In genomic region chr6:42618686-42619085, GRCh38 we compare ENCODE assay signal across 13 cellular contexts. TPM values are rescaled to one million over a fixed set of nuclear protein-coding genes. Genes with fewer than 3 reads are reported as not detected.
DNase-seq lines count a peak whose midpoint lies in the region; ATAC-seq and TF ChIP-seq lines count a peak whose summit lies in the region.
"Had no signal": no experiment of that assay in that cellular context is flagged by ENCODE, and none has a peak within 500 bp of the region (broad histone marks: within the 10 kb centered on the region; RNA-seq: fewer than 3 reads in every experiment).

No MANE protein-coding gene starts in this region.

- H3K4me3 Mint-ChIP-seq in activated CD4-positive, alpha-beta memory T cell treated with anti-CD3 and anti-CD28 coated beads for 36 hours = no peak overlapping the region
- H3K4me3 Mint-ChIP-seq in activated CD4-positive, alpha-beta memory T cell treated with anti-CD3 and anti-CD28 coated beads, Interleukin-2, amount 10 ng/mL, durations not matched to agents 7 days and 5 days = no peak overlapping the region
- H3K4me3 Mint-ChIP-seq in progenitor cell of endocrine pancreas (ENCODE audit: low read depth) = no peak overlapping the region

- no peaks in the 10 kb centered on the region for H3K9me3 ChIP-seq in PC-3 (ENCODE audit: low read length)
- H3K9me3 ChIP-seq in gastrocnemius medialis = no peaks in the 10 kb centered on the region
- H3K9me3 ChIP-seq: HAP-1 had no signal

- peaks cover 14% of the 10 kb centered on the region for H3K36me3 ChIP-seq in PC-3 (ENCODE audit: low read depth, low read length)
- H3K36me3 ChIP-seq in gastrocnemius medialis = peaks cover 0 to 33% of the 10 kb centered on the region in 2 donors
- H3K36me3 ChIP-seq in brain microvascular endothelial cell (replicated peaks) = peaks cover 27% of the 10 kb centered on the region

- H3K9me3 Mint-ChIP-seq in activated CD4-positive, alpha-beta memory T cell treated with anti-CD3 and anti-CD28 coated beads for 36 hours = no peaks in the 10 kb centered on the region
- no peaks in the 10 kb centered on the region for H3K9me3 Mint-ChIP-seq in activated CD4-positive, alpha-beta memory T cell treated with anti-CD3 and anti-CD28 coated beads, Interleukin-2, amount 10 ng/mL, durations not matched to agents 7 days and 5 days
- H3K9me3 Mint-ChIP-seq in progenitor cell of endocrine pancreas (ENCODE audit: low read depth) = no peaks in the 10 kb centered on the region

- H3K27ac Mint-ChIP-seq in activated CD4-positive, alpha-beta memory T cell treated with anti-CD3 and anti-CD28 coated beads for 36 hours = no peak overlapping the region
- no peak overlapping the region for H3K27ac Mint-ChIP-seq in activated CD4-positive, alpha-beta memory T cell treated with anti-CD3 and anti-CD28 coated beads, Interleukin-2, amount 10 ng/mL, durations not matched to agents 7 days and 5 days
- no peak overlapping the region for H3K27ac Mint-ChIP-seq in progenitor cell of endocrine pancreas

- no peak overlapping the region for H3K27ac ChIP-seq in PC-3 (ENCODE audit: low read length)
- peak overlapping the region; percentile 74 to 79 (median 78) for H3K27ac ChIP-seq in gastrocnemius medialis
- no peak overlapping the region for H3K27ac ChIP-seq in brain microvascular endothelial cell

- no peak overlapping the region for H3K4me2 ChIP-seq in PC-3 (ENCODE audit: low read length)

- ATAC-seq in PC-3 = no peak
- peak; percentile 93 to 98 for ATAC-seq in gastrocnemius medialis
- ATAC-seq in HG03196 (IDR thresholded peaks at IDR 0.05; ENCODE audit: unreplicated experiment) = no peak

- DNase-seq in activated CD4-positive, alpha-beta memory T cell treated with anti-CD3 and anti-CD28 coated beads for 36 hours = peak; percentile 19
- DNase-seq in activated CD4-positive, alpha-beta memory T cell treated with anti-CD3 and anti-CD28 coated beads, Interleukin-2, amount 10 ng/mL, durations not matched to agents 7 days and 5 days = no peak
- DNase-seq in PC-3 = peak; percentile 16
- DNase-seq in fibroblast of the aortic adventitia (ENCODE audit: low read depth) = peak; percentile 74
- peak; percentile 49 to 59 for DNase-seq in gastrocnemius medialis
- DNase-seq in brain microvascular endothelial cell = no peak
- DNase-seq in progenitor cell of endocrine pancreas (ENCODE audit: low spot score, unreplicated experiment) = no peak
- DNase-seq: activated effector memory CD4-positive, alpha-beta T cell treated with anti-CD3 and anti-CD28 coated beads, Interleukin-2, amount 50 U/mL, for 16 hours; midbrain; NCI-H2171 treated with DMSO at 0.1 percent for 48 hours; stimulated activated CD8-positive, alpha-beta memory T cell treated with anti-CD3 and anti-CD28 coated beads, Interleukin-4, amount 100 ng/mL, for 48 hours had no signal

- no peak overlapping the region for H3K9ac ChIP-seq in PC-3 (ENCODE audit: low read length)

- POLR2A ChIA-PET in activated CD4-positive, alpha-beta memory T cell treated with anti-CD3 and anti-CD28 coated beads for 36 hours (lab: Charles Lee) = no interaction called here
- POLR2A ChIA-PET in activated CD4-positive, alpha-beta memory T cell treated with anti-CD3 and anti-CD28 coated beads, Interleukin-2, amount 10 ng/mL, durations not matched to agents 7 days and 5 days (lab: Charles Lee) = no interaction called here
- POLR2A ChIA-PET in PC-3 (lab: Charles Lee; ENCODE audit: unreplicated experiment) = no interaction called here

- H3K4me3 ChIP-seq in PC-3 (ENCODE audit: low read length) (no peak overlapping the region), fibroblast of the aortic adventitia (ENCODE audit: low read depth, low read length) (no peak overlapping the region), gastrocnemius medialis (no peak overlapping the region), brain microvascular endothelial cell (ENCODE audit: low read depth, low read length) (no peak overlapping the region)
- H3K4me3 ChIP-seq: HAP-1 had no signal

- BruUV-seq in PC-3 (replicated peaks; lab: Mats Ljungman, UMichigan) = no TSS peak

- in situ Hi-C loops in gastrocnemius medialis (cut with MboI; ENCODE audit: low sequenced_read_pairs in 4 of 4) (no loop called here), brain microvascular endothelial cell (cut with HindIII; ENCODE audit: low pct_ligation_motif_present, low sequenced_read_pairs) (no loop called here)

- no peaks in the 10 kb centered on the region for H3K79me2 ChIP-seq in PC-3 (ENCODE audit: low read length)

- peaks cover 26% of the 10 kb centered on the region for H3K36me3 Mint-ChIP-seq in activated CD4-positive, alpha-beta memory T cell treated with anti-CD3 and anti-CD28 coated beads for 36 hours
- peaks cover 49% of the 10 kb centered on the region for H3K36me3 Mint-ChIP-seq in activated CD4-positive, alpha-beta memory T cell treated with anti-CD3 and anti-CD28 coated beads, Interleukin-2, amount 10 ng/mL, durations not matched to agents 7 days and 5 days (ENCODE audit: low read depth)
- peaks cover 24% of the 10 kb centered on the region for H3K36me3 Mint-ChIP-seq in progenitor cell of endocrine pancreas (ENCODE audit: insufficient read depth)

- H3K9me2 ChIP-seq in PC-3 (replicated peaks; ENCODE audit: low read length) = no peaks in the 10 kb centered on the region

- no peaks in the 10 kb centered on the region for H3K27me3 Mint-ChIP-seq in activated CD4-positive, alpha-beta memory T cell treated with anti-CD3 and anti-CD28 coated beads for 36 hours
- no peaks in the 10 kb centered on the region for H3K27me3 Mint-ChIP-seq in activated CD4-positive, alpha-beta memory T cell treated with anti-CD3 and anti-CD28 coated beads, Interleukin-2, amount 10 ng/mL, durations not matched to agents 7 days and 5 days
- no peaks in the 10 kb centered on the region for H3K27me3 Mint-ChIP-seq in progenitor cell of endocrine pancreas

- H4K20me1 ChIP-seq in PC-3 (ENCODE audit: low read length) = no peaks in the 10 kb centered on the region

- CTCF ChIA-PET in activated CD4-positive, alpha-beta memory T cell treated with anti-CD3 and anti-CD28 coated beads for 36 hours (lab: Charles Lee) = interaction anchor here (0.7 to 1.1 kb wide), 2 partner anchors 18 to 54 kb away, joined by 3 read pairs; no protein-coding TSS in a partner anchor
- CTCF ChIA-PET in activated CD4-positive, alpha-beta memory T cell treated with anti-CD3 and anti-CD28 coated beads, Interleukin-2, amount 10 ng/mL, durations not matched to agents 7 days and 5 days (lab: Charles Lee) = interaction anchor here (1.0 kb wide), 1 partner anchor 552 kb away, joined by 3 read pairs; no protein-coding TSS in a partner anchor
- CTCF ChIA-PET in PC-3 (lab: Charles Lee) = no interaction called here

- no peak for TF ChIP-seq POLR2A in gastrocnemius medialis (IDR thresholded peaks at IDR 0.05)

- H3K27me3 ChIP-seq in PC-3 (ENCODE audit: low read length) (no peaks in the 10 kb centered on the region), gastrocnemius medialis (no peaks in the 10 kb centered on the region), brain microvascular endothelial cell (replicated peaks) (no peaks in the 10 kb centered on the region)

- H3K4me1 ChIP-seq in PC-3 (ENCODE audit: insufficient read depth, low read length) = no peaks in the 10 kb centered on the region
- H3K4me1 ChIP-seq in gastrocnemius medialis = peaks cover 4 to 10% of the 10 kb centered on the region in 2 donors
- H3K4me1 ChIP-seq: HAP-1 had no signal

- H3K4me1 Mint-ChIP-seq in activated CD4-positive, alpha-beta memory T cell treated with anti-CD3 and anti-CD28 coated beads for 36 hours (ENCODE audit: low read depth) = peaks cover 16% of the 10 kb centered on the region
- peaks cover 21% of the 10 kb centered on the region for H3K4me1 Mint-ChIP-seq in activated CD4-positive, alpha-beta memory T cell treated with anti-CD3 and anti-CD28 coated beads, Interleukin-2, amount 10 ng/mL, durations not matched to agents 7 days and 5 days
- peaks cover 4% of the 10 kb centered on the region for H3K4me1 Mint-ChIP-seq in progenitor cell of endocrine pancreas (ENCODE audit: low read depth)

- no peak for TF ChIP-seq CTCF in PC-3 (conservative IDR thresholded peaks at IDR 0.05; ENCODE audit: low read depth, low read length)
- no peak for TF ChIP-seq CTCF in fibroblast of the aortic adventitia (IDR thresholded peaks at IDR 0.05; ENCODE audit: insufficient read depth, low read length)
- TF ChIP-seq CTCF in gastrocnemius medialis (IDR thresholded peaks at IDR 0.05 in 4 of 5, conservative IDR thresholded peaks at IDR 0.05 in 1 of 5) = no peak
- TF ChIP-seq CTCF in brain microvascular endothelial cell (IDR thresholded peaks at IDR 0.05; ENCODE audit: low read depth, low read length, missing control alignments) = no peak
- no peak for TF ChIP-seq CTCF in progenitor cell of endocrine pancreas (IDR thresholded peaks at IDR 0.05; ENCODE audit: unreplicated experiment)

- H2AFZ ChIP-seq in PC-3 (ENCODE audit: low read length) = no peak overlapping the region

- intact Hi-C loops in activated CD4-positive, alpha-beta memory T cell treated with anti-CD3 and anti-CD28 coated beads for 36 hours (cut with micrococcal nuclease) = loop anchor here (5.0 kb wide), 1 partner anchor 51 kb away; no protein-coding TSS in a partner anchor
- intact Hi-C loops in PC-3 (cut with micrococcal nuclease) (loop anchor here (5.0 kb wide), 1 partner anchor 36 kb away; no protein-coding TSS in a partner anchor), gastrocnemius medialis (cut with DNase I; ENCODE audit: low total_unique reads) (loop anchor here (5.0 kb wide), 1 partner anchor 41 kb away; no protein-coding TSS in a partner anchor)

- no peaks in the 10 kb centered on the region for H3F3A ChIP-seq in PC-3 (ENCODE audit: low read length, unreplicated experiment)

RNA-seq across cellular contexts. Expression of gene UBR2, which starts 54.9 kb away (rescaled TPM):
- 10 to 100 TPM; 31.4 to 32.5 TPM for total RNA-seq in activated CD4-positive, alpha-beta memory T cell treated with anti-CD3 and anti-CD28 coated beads for 36 hours
- total RNA-seq in activated CD4-positive, alpha-beta memory T cell treated with anti-CD3 and anti-CD28 coated beads, Interleukin-2, amount 10 ng/mL, durations not matched to agents 7 days and 5 days = 10 to 100 TPM; 34.0 to 36.2 TPM
- total RNA-seq in PC-3 (2014; rRNA removed) (15.7 and 19.6 TPM in 2 replicates), fibroblast of the aortic adventitia (ENCODE audit: low replicate concordance) (28.9 and 35.9 TPM in 2 replicates), gastrocnemius medialis (10 to 100 TPM; 40.8 to 46.2 (median 44.7) TPM), progenitor cell of endocrine pancreas (31.9 and 32.3 TPM in 2 replicates)

Comparison
In these comparisons a context has a peak if more than half of its experiments do, and no peak if none do; other contexts are left out.
1. DNase-seq: peak in activated CD4-positive, alpha-beta memory T cell treated with anti-CD3 and anti-CD28 coated beads for 36 hours (single experiment), PC-3 (single experiment), fibroblast of the aortic adventitia (single experiment) and gastrocnemius medialis (2 of 2); none in activated CD4-positive, alpha-beta memory T cell treated with anti-CD3 and anti-CD28 coated beads, Interleukin-2, amount 10 ng/mL, durations not matched to agents 7 days and 5 days (single experiment), brain microvascular endothelial cell (single experiment) and progenitor cell of endocrine pancreas (single experiment).
2. ATAC-seq: peak in gastrocnemius medialis (2 of 2); none in PC-3 (single experiment) and HG03196 (single experiment).
3. H3K27ac ChIP-seq: peak in gastrocnemius medialis (4 of 4); none in PC-3 (single experiment) and brain microvascular endothelial cell (single experiment).